Comparison of ENCODE assay signal across 19 cellular contexts in genomic region chr17:81491193-81491592, GRCh38. TPM values are rescaled to one million over a fixed set of nuclear protein-coding genes. Genes with fewer than 3 reads are reported as not detected.
DNase-seq lines count a peak whose midpoint lies in the region; ATAC-seq, FAIRE-seq and TF ChIP-seq lines count a peak whose summit lies in the region.
"Had no signal": no experiment of that assay in that cellular context is flagged by ENCODE, and none has a peak within 500 bp of the region (broad histone marks: within the 10 kb centered on the region; RNA-seq: fewer than 3 reads in every experiment).

No MANE protein-coding gene starts in this region.

- no peak for FAIRE-seq in HepG2 (lab: Jason Lieb, UNC)
- FAIRE-seq: G401.6, GM12892, TTC549 had no signal

- no peak overlapping the region for H3K27ac ChIP-seq in HepG2 (ENCODE audit: extremely low read length, insufficient read depth, low read length)
- H3K27ac ChIP-seq in right lobe of liver, result no peak overlapping the region
- H3K27ac ChIP-seq in RWPE1, result peak overlapping the region; percentile 2; the same call in 1 of the 2 replicates
- H3K27ac ChIP-seq: vagina had no signal

- H2AFZ ChIP-seq in HepG2 (ENCODE audit: low read length), result no peak overlapping the region

- no peak for TF ChIP-seq POLR2A in HepG2 (IDR thresholded peaks at IDR 0.05; ENCODE audit: insufficient read depth in 1 of 2, low read depth in 2 of 2, low read length in 2 of 2)
- TF ChIP-seq POLR2A in right lobe of liver (IDR thresholded peaks at IDR 0.05), result no peak

- H4K20me1 ChIP-seq in HepG2 (ENCODE audit: insufficient read depth, low read length), result no peaks in the 10 kb centered on the region

- H3K27me3 ChIP-seq in HepG2 (ENCODE audit: control insufficient read depth in 1 of 2, insufficient read depth in 2 of 2, low read length in 2 of 2), result peaks cover 1 to 29% of the 10 kb centered on the region in 2 experiments
- H3K27me3 ChIP-seq in right lobe of liver, result no peaks in the 10 kb centered on the region
- H3K27me3 ChIP-seq: vagina had no signal

- BruUV-seq in HepG2 (replicated peaks; lab: Mats Ljungman, UMichigan), result no TSS peak

- H3K4me3 ChIP-seq in HepG2 (replicated peaks in 1 of 3; ENCODE audit: insufficient read depth in 1 of 3, low read depth in 2 of 3, low read length in 3 of 3) (peak overlapping the region in 1 of 3 experiments; percentile 5; a peak in 1 of 6 replicates), right lobe of liver (no peak overlapping the region)
- H3K4me3 ChIP-seq: vagina had no signal

- H3K4me1 ChIP-seq in HepG2 (ENCODE audit: insufficient read depth, low read length) (peaks cover 74% of the 10 kb centered on the region), right lobe of liver (peaks cover 0 to 9% (median 0%) of the 10 kb centered on the region in 4 donors)

- H3K9ac ChIP-seq in HepG2 (ENCODE audit: insufficient read depth, low read depth, low read length), result no peak overlapping the region

- H3K36me3 ChIP-seq in HepG2 (replicated peaks in 1 of 2; ENCODE audit: control insufficient read depth in 1 of 2, insufficient read depth in 2 of 2, low read length in 2 of 2), result no peaks in the 10 kb centered on the region
- no peaks in the 10 kb centered on the region for H3K36me3 ChIP-seq in right lobe of liver
- H3K36me3 ChIP-seq: vagina had no signal

- DNase-seq in HepG2 (ENCODE audit: low spot score) (no peak), right lobe of liver (no peak), RWPE1 (ENCODE audit: low spot score) (no peak), glutamatergic neuron (no peak), NCI-H2227 (lab: John Stamatoyannopoulos, UW; ENCODE audit: unreplicated experiment) (no peak), activated T-cell treated with anti-CD3 and anti-CD28 coated beads for 4 hours (no peak)
- no peak for DNase-seq in activated CD8-positive, alpha-beta T cell treated with anti-CD3 and anti-CD28 coated beads, Interleukin-2, amount 10 ng/mL, durations not matched to agents 7 days and 5 days
- DNase-seq: activated CD4-positive, alpha-beta T cell treated with anti-CD3 and anti-CD28 coated beads, Interleukin-2, amount 10 ng/mL, durations not matched to agents 24 days and 14 days; amygdala; effector memory CD4-positive, alpha-beta T cell; NCI-H1436 treated with DMSO at 0.1 percent for 48 hours; NCI-H345; SW 1271 had no signal

- no peaks in the 10 kb centered on the region for H3K9me3 ChIP-seq in HepG2 (ENCODE audit: low read length)
- no peaks in the 10 kb centered on the region for H3K9me3 ChIP-seq in right lobe of liver
- H3K9me3 ChIP-seq: vagina had no signal

- POLR2A ChIA-PET in HepG2 (lab: Yijun Ruan, JAX) (interaction anchor here (1.7 kb wide), 1 partner anchor 17 kb away, joined by 13 read pairs; no protein-coding TSS in a partner anchor), RWPE1 (lab: Yijun Ruan, JAX; ENCODE audit: low non-redundant PET) (no interaction called here)
- POLR2A ChIA-PET in activated CD8-positive, alpha-beta T cell treated with anti-CD3 and anti-CD28 coated beads, Interleukin-2, amount 10 ng/mL, durations not matched to agents 7 days and 5 days (lab: Charles Lee), result no interaction called here

- H3K4me1 Mint-ChIP-seq in glutamatergic neuron (ENCODE audit: low read depth, unreplicated experiment), result peaks cover 34% of the 10 kb centered on the region
- peaks cover 24% of the 10 kb centered on the region for H3K4me1 Mint-ChIP-seq in activated CD8-positive, alpha-beta T cell treated with anti-CD3 and anti-CD28 coated beads, Interleukin-2, amount 10 ng/mL, durations not matched to agents 7 days and 5 days (ENCODE audit: low read depth)

- TF ChIP-seq EP300 in HepG2 (IDR thresholded peaks at IDR 0.05; ENCODE audit: low read depth in 2 of 2, low read length in 2 of 2) (no peak), HepG2 (CRISPR knock-in tag; IDR thresholded peaks at IDR 0.05; ENCODE audit: borderline replicate concordance) (no peak)

- TF ChIP-seq CTCF in HepG2 (CRISPR knock-in tag; IDR thresholded peaks at IDR 0.05), result no peak
- no peak for TF ChIP-seq CTCF in right lobe of liver (IDR thresholded peaks at IDR 0.05)
- TF ChIP-seq CTCF in RWPE1 (conservative IDR thresholded peaks at IDR 0.05; ENCODE audit: low read depth), result no peak
- TF ChIP-seq CTCF in glutamatergic neuron (IDR thresholded peaks at IDR 0.05; ENCODE audit: partially characterized antibody, unreplicated experiment), result no peak

- CTCF ChIA-PET in HepG2 (lab: Yijun Ruan, JAX; ENCODE audit: low intra/inter-chr PET ratio, low total read pairs) (no interaction called here), RWPE1 (lab: Yijun Ruan, JAX) (no interaction called here)
- CTCF ChIA-PET in activated CD8-positive, alpha-beta T cell treated with anti-CD3 and anti-CD28 coated beads, Interleukin-2, amount 10 ng/mL, durations not matched to agents 7 days and 5 days (lab: Charles Lee), result no interaction called here

- in situ Hi-C loops in HepG2 (cut with HindIII; ENCODE audit: extremely low pct_ligation_motif_present, low pct_unique_long_range_greater_than_20kb), result no loop called here

- intact Hi-C loops in HepG2 (cut with micrococcal nuclease; ENCODE audit: unreplicated experiment) (no loop called here), right lobe of liver (cut with DNase I) (no loop called here)

- H3K9me3 Mint-ChIP-seq in glutamatergic neuron (ENCODE audit: unreplicated experiment), result peaks cover 9% of the 10 kb centered on the region
- no peaks in the 10 kb centered on the region for H3K9me3 Mint-ChIP-seq in activated CD8-positive, alpha-beta T cell treated with anti-CD3 and anti-CD28 coated beads, Interleukin-2, amount 10 ng/mL, durations not matched to agents 7 days and 5 days (ENCODE audit: insufficient read depth)
- H3K9me3 Mint-ChIP-seq: activated CD4-positive, alpha-beta T cell treated with anti-CD3 and anti-CD28 coated beads, Interleukin-2, amount 10 ng/mL, durations not matched to agents 24 days and 14 days had no signal

- no peaks in the 10 kb centered on the region for H3K79me2 ChIP-seq in HepG2 (ENCODE audit: insufficient read depth, low read length)

- H3K27me3 Mint-ChIP-seq in glutamatergic neuron (ENCODE audit: unreplicated experiment), result peaks cover 11% of the 10 kb centered on the region
- H3K27me3 Mint-ChIP-seq in activated CD8-positive, alpha-beta T cell treated with anti-CD3 and anti-CD28 coated beads, Interleukin-2, amount 10 ng/mL, durations not matched to agents 7 days and 5 days (ENCODE audit: low read depth), result peaks cover 12% of the 10 kb centered on the region

- no peak for TF ChIP-seq RAD21 in HepG2 (CRISPR knock-in tag; IDR thresholded peaks at IDR 0.05)

- peak overlapping the region; percentile 67 for H3K4me3 Mint-ChIP-seq in glutamatergic neuron (ENCODE audit: unreplicated experiment)
- no peak overlapping the region for H3K4me3 Mint-ChIP-seq in activated CD8-positive, alpha-beta T cell treated with anti-CD3 and anti-CD28 coated beads, Interleukin-2, amount 10 ng/mL, durations not matched to agents 7 days and 5 days
- H3K4me3 Mint-ChIP-seq: activated CD4-positive, alpha-beta T cell treated with anti-CD3 and anti-CD28 coated beads, Interleukin-2, amount 10 ng/mL, durations not matched to agents 24 days and 14 days had no signal

- 0% methylated on average over 3 of the region's 5 CpGs for WGBS in HepG2 (ENCODE audit: low lambda C conversion rate)
- WGBS in right lobe of liver (ENCODE audit: insufficient coverage, low coverage, low lambda C conversion rate, missing lambda C conversion rate), result 10% methylated on average over 2 of the region's 5 CpGs

- H3K27ac Mint-ChIP-seq in glutamatergic neuron (ENCODE audit: unreplicated experiment), result peak overlapping the region; percentile 12
- H3K27ac Mint-ChIP-seq in activated CD8-positive, alpha-beta T cell treated with anti-CD3 and anti-CD28 coated beads, Interleukin-2, amount 10 ng/mL, durations not matched to agents 7 days and 5 days, result no peak overlapping the region
- H3K27ac Mint-ChIP-seq: activated CD4-positive, alpha-beta T cell treated with anti-CD3 and anti-CD28 coated beads, Interleukin-2, amount 10 ng/mL, durations not matched to agents 24 days and 14 days had no signal

- ATAC-seq in HepG2 (peak; percentile 24), right lobe of liver (no peak), GM19035 (IDR thresholded peaks at IDR 0.05; ENCODE audit: unreplicated experiment) (no peak)
- ATAC-seq in activated CD8-positive, alpha-beta T cell treated with anti-CD3 and anti-CD28 coated beads, Interleukin-2, amount 10 ng/mL, durations not matched to agents 7 days and 5 days, result no peak

- peak overlapping the region; percentile 50 for H3K4me2 ChIP-seq in HepG2 (ENCODE audit: low read depth, low read length)

- H3K36me3 Mint-ChIP-seq in glutamatergic neuron (ENCODE audit: unreplicated experiment), result no peaks in the 10 kb centered on the region
- H3K36me3 Mint-ChIP-seq in activated CD8-positive, alpha-beta T cell treated with anti-CD3 and anti-CD28 coated beads, Interleukin-2, amount 10 ng/mL, durations not matched to agents 7 days and 5 days (ENCODE audit: low read depth), result no peaks in the 10 kb centered on the region

RNA-seq across cellular contexts. Expression of gene ACTG1, which starts 21.4 kb away (rescaled TPM):
- total RNA-seq in HepG2 (2016; rRNA removed; fragmentation: Illumina TruSeq; extraction: Trizol) (973 and 1,028 TPM in 2 replicates), right lobe of liver (1,000 to 10,000 TPM in 3 of 6 experiments, 100 to 1,000 TPM in 3; 218 to 2,508 (median 1,326) TPM), glutamatergic neuron (ENCODE audit: unreplicated experiment) (5,342 TPM)
- 361 and 399 TPM in 2 replicates for total RNA-seq in HepG2 (2016; cell fraction: cytosol; rRNA removed; fragmentation: Illumina TruSeq; extraction: Trizol; ENCODE audit: low read depth)
- 848 and 989 TPM in 2 replicates for total RNA-seq in HepG2 (2016; cell fraction: insoluble cytoplasmic fraction; rRNA removed; fragmentation: Illumina TruSeq; extraction: Trizol)
- 986 and 1,002 TPM in 2 replicates for total RNA-seq in HepG2 (2016; cell fraction: membrane; rRNA removed; fragmentation: Illumina TruSeq; extraction: Trizol)
- 479 and 519 TPM in 2 replicates for total RNA-seq in HepG2 (2016; cell fraction: nucleus; rRNA removed; fragmentation: Illumina TruSeq; extraction: Trizol)
- polyA plus RNA-seq in HepG2 (2011; rRNA removed), result 1,138 and 1,217 TPM in 2 replicates
- 2,631 and 2,697 TPM in 2 replicates for polyA plus RNA-seq in HepG2 (2011; cell fraction: cytosol; rRNA removed)
- 3,693 and 3,967 TPM in 2 replicates for polyA plus RNA-seq in HepG2 (2011; cell fraction: nucleus; rRNA removed)
- 1,881 and 2,139 TPM in 2 replicates for polyA plus RNA-seq in HepG2 (2012)
- 598 and 619 TPM in 2 replicates for polyA plus RNA-seq in HepG2 (2016; cell fraction: cytosol; fragmentation: Illumina TruSeq; extraction: Trizol; ENCODE audit: low read depth)
- 1,358 and 1,713 TPM in 2 replicates for polyA plus RNA-seq in HepG2 (2016; cell fraction: insoluble cytoplasmic fraction; fragmentation: Illumina TruSeq; extraction: Trizol; ENCODE audit: low read depth)
- polyA plus RNA-seq in HepG2 (2016; cell fraction: membrane; fragmentation: Illumina TruSeq; extraction: Trizol; ENCODE audit: low read depth), result 1,224 and 1,364 TPM in 2 replicates
- 1,038 and 1,070 TPM in 2 replicates for polyA plus RNA-seq in HepG2 (2016; cell fraction: nucleus; fragmentation: Illumina TruSeq; extraction: Trizol; ENCODE audit: insufficient read depth, low read depth)
- 750 and 1,581 TPM in 2 replicates for polyA minus RNA-seq in HepG2 (2011; rRNA and poly(A)+ RNA removed; ENCODE audit: low replicate concordance)
- 1,072 and 1,192 TPM in 2 replicates for polyA minus RNA-seq in HepG2 (2011; cell fraction: cytosol; rRNA and poly(A)+ RNA removed)
- polyA minus RNA-seq in HepG2 (2011; cell fraction: nucleus; rRNA and poly(A)+ RNA removed), result 609 and 760 TPM in 2 replicates
- total RNA-seq in activated CD8-positive, alpha-beta T cell treated with anti-CD3 and anti-CD28 coated beads, Interleukin-2, amount 10 ng/mL, durations not matched to agents 7 days and 5 days, result 1,000 to 10,000 TPM; 5,147 to 5,318 TPM

RNA-seq across cellular contexts. Expression of gene FSCN2, which starts 37.0 kb away (rescaled TPM):
- not detected in 2 replicates for total RNA-seq in HepG2 (2016; rRNA removed; fragmentation: Illumina TruSeq; extraction: Trizol)
- not detected in 2 replicates for total RNA-seq in HepG2 (2016; cell fraction: cytosol; rRNA removed; fragmentation: Illumina TruSeq; extraction: Trizol; ENCODE audit: low read depth)
- total RNA-seq in HepG2 (2016; cell fraction: insoluble cytoplasmic fraction; rRNA removed; fragmentation: Illumina TruSeq; extraction: Trizol), result not detected in 2 replicates
- total RNA-seq in HepG2 (2016; cell fraction: membrane; rRNA removed; fragmentation: Illumina TruSeq; extraction: Trizol), result not detected in 2 replicates
- total RNA-seq in HepG2 (2016; cell fraction: nucleus; rRNA removed; fragmentation: Illumina TruSeq; extraction: Trizol), result not detected in 2 replicates
- polyA plus RNA-seq in HepG2 (2011; rRNA removed), result 0.09 and 0.31 TPM in 2 replicates
- polyA plus RNA-seq in HepG2 (2011; cell fraction: cytosol; rRNA removed), result 0.17 TPM in 2 replicates
- 2.2 and 2.8 TPM in 2 replicates for polyA plus RNA-seq in HepG2 (2011; cell fraction: nucleus; rRNA removed)
- polyA plus RNA-seq in HepG2 (2012), result 0.11 and 0.17 TPM in 2 replicates
- polyA plus RNA-seq in HepG2 (2016; cell fraction: cytosol; fragmentation: Illumina TruSeq; extraction: Trizol; ENCODE audit: low read depth), result not detected in 2 replicates
- not detected in 2 replicates for polyA plus RNA-seq in HepG2 (2016; cell fraction: insoluble cytoplasmic fraction; fragmentation: Illumina TruSeq; extraction: Trizol; ENCODE audit: low read depth)
- polyA plus RNA-seq in HepG2 (2016; cell fraction: membrane; fragmentation: Illumina TruSeq; extraction: Trizol; ENCODE audit: low read depth), result not detected in 2 replicates
- not detected in 2 replicates for polyA plus RNA-seq in HepG2 (2016; cell fraction: nucleus; fragmentation: Illumina TruSeq; extraction: Trizol; ENCODE audit: insufficient read depth, low read depth)
- polyA minus RNA-seq in HepG2 (2011; rRNA and poly(A)+ RNA removed; ENCODE audit: low replicate concordance), result 1.5 and 1.9 TPM in 2 replicates
- not detected in 2 replicates for polyA minus RNA-seq in HepG2 (2011; cell fraction: cytosol; rRNA and poly(A)+ RNA removed)
- polyA minus RNA-seq in HepG2 (2011; cell fraction: nucleus; rRNA and poly(A)+ RNA removed), result 0.75 and 0.77 TPM in 2 replicates
- total RNA-seq in right lobe of liver, result under 1 TPM in 1 of 6 experiments, not detected in 5; 0.22 TPM
- total RNA-seq in glutamatergic neuron (ENCODE audit: unreplicated experiment), result 6.1 TPM
- total RNA-seq in activated CD8-positive, alpha-beta T cell treated with anti-CD3 and anti-CD28 coated beads, Interleukin-2, amount 10 ng/mL, durations not matched to agents 7 days and 5 days, result under 1 TPM; 0.52 to 0.74 TPM
- polyA plus RNA-seq: liver had no signal
